2 cellular contexts compared by ENCODE assay signal in genomic region chr10:131425752-131426529, GRCh38.
TF ChIP-seq lines count a peak whose summit lies in the region.

No MANE protein-coding gene starts in this region.

TF ChIP-seq in Ishikawa, 13 proteins besides CTCF, POLR2A, EP300 and RAD21 (continued from another document):
- TF ChIP-seq REST (IDR thresholded peaks at IDR 0.05; ENCODE audit: low read depth) = peak; percentile 51
- no peak for TF ChIP-seq CREB1 (IDR thresholded peaks at IDR 0.05; ENCODE audit: low read depth)
- TF ChIP-seq NFIC (IDR thresholded peaks at IDR 0.05) = no peak

TF ChIP-seq in HepG2, 621 proteins besides CTCF, POLR2A, EP300 and RAD21 (continued from another document):
- TF ChIP-seq RAD51 (IDR thresholded peaks at IDR 0.05; ENCODE audit: borderline replicate concordance) (no peak), ZBTB7A (CRISPR knock-in tag; IDR thresholded peaks at IDR 0.05) (0 out of 2 replicates have a peak, but pooled peaks have one; percentile 23), HNF4A (CRISPR knock-in tag; IDR thresholded peaks at IDR 0.05) (peak; percentile 21; the same call in 1 of the 2 replicates)
